2 cellular contexts compared by ENCODE assay signal in the genomic region with DNA sequence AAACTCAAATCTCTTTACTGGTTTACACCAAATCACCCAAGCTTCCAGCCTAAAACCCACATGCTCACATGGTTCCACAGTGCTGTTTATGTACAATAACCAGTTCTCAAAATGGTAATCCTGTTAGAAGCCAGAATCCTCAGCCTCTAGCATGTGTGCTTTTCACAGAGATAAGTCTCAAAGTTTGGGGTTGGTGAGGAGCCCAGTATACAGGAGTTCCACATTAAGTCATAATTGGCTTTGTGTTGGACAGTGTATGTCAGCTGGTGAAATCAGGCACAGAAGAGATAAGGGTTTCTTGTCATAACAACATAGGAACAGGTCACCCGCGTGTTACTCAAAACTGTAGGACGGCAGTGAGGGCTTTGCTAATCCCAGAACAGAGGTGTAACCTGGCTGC.
TF ChIP-seq lines count a peak whose summit lies in the region.

A gene with protein sequence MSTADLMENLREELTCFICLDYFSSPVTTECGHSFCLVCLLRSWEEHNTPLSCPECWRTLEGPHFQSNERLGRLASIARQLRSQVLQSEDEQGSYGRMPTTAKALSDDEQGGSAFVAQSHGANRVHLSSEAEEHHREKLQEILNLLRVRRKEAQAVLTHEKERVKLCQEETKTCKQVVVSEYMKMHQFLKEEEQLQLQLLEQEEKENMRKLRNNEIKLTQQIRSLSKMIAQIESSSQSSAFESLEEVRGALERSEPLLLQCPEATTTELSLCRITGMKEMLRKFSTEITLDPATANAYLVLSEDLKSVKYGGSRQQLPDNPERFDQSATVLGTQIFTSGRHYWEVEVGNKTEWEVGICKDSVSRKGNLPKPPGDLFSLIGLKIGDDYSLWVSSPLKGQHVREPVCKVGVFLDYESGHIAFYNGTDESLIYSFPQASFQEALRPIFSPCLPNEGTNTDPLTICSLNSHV (plus strand): TSS at position 301 of the 400 bp plus-strand sequence. CDS start 118 bp downstream, outside the sequence.

TF ChIP-seq in GM23338, 12 proteins besides CTCF, POLR2A, EP300 and RAD21:
- TF ChIP-seq EZH2phosphoT487 (IDR thresholded peaks at IDR 0.05; ENCODE audit: unreplicated experiment) (no peak), CREB1 (CRISPR knock-in tag; IDR thresholded peaks at IDR 0.05; ENCODE audit: low read depth) (no peak), STAT1 (IDR thresholded peaks at IDR 0.05; ENCODE audit: unreplicated experiment) (no peak)

TF ChIP-seq in IMR-90, 13 proteins besides CTCF, POLR2A, EP300 and RAD21:
- TF ChIP-seq BHLHE40 (IDR thresholded peaks at IDR 0.05; ENCODE audit: low read depth, low read length) = no peak
- TF ChIP-seq SMC3 (IDR thresholded peaks at IDR 0.05; ENCODE audit: low read depth, low read length) = no peak
- TF ChIP-seq, protein P1, sequence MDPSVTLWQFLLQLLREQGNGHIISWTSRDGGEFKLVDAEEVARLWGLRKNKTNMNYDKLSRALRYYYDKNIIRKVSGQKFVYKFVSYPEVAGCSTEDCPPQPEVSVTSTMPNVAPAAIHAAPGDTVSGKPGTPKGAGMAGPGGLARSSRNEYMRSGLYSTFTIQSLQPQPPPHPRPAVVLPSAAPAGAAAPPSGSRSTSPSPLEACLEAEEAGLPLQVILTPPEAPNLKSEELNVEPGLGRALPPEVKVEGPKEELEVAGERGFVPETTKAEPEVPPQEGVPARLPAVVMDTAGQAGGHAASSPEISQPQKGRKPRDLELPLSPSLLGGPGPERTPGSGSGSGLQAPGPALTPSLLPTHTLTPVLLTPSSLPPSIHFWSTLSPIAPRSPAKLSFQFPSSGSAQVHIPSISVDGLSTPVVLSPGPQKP (IDR thresholded peaks at IDR 0.05; ENCODE audit: borderline replicate concordance, low read depth, low read length) = no peak
TF ChIP-seq in IMR-90: peak in this region for 0.
